7 cellular contexts compared by ENCODE assay signal in the genomic region with DNA sequence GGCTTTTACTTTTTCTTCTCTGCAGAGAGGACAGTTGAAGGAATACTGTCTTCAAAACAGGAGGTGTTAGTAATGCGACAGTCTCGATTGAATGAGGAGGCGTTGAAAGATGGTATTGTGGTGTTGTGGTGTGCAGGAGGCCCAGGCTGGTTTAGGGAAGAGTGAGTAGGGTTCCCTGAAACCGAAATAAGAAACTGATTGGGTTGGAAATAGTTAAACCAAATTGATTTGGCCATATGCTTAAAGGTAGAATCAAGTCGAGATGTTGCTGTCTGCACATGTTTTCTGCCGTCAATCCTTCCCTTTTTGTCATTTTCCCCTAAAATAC. TPM values are rescaled to one million over a fixed set of nuclear protein-coding genes. Genes with fewer than 3 reads are reported as not detected.
DNase-seq lines count a peak whose midpoint lies in the region; ATAC-seq, FAIRE-seq and TF ChIP-seq lines count a peak whose summit lies in the region.

No MANE protein-coding gene starts in this region.

- peaks cover 53% of the 10 kb centered on the region for H3K4me1 Mint-ChIP-seq in activated naive CD8-positive, alpha-beta T cell (ENCODE audit: low read depth)

- FAIRE-seq in GM18507 (lab: Jason Lieb, UNC), result peak; percentile 87

- TF ChIP-seq CTCF in LNCaP clone FGC (IDR thresholded peaks at IDR 0.05; ENCODE audit: control insufficient read depth, extremely low read depth, insufficient read depth) (no peak), kidney epithelial cell (IDR thresholded peaks at IDR 0.05; ENCODE audit: insufficient read depth, low read length, poor library complexity, severe bottlenecking) (no peak)

- H3K4me3 ChIP-seq in LNCaP clone FGC (ENCODE audit: low read depth, low read length), result peak overlapping the region; percentile 69
- H3K4me3 ChIP-seq in kidney epithelial cell (ENCODE audit: low read depth, low read length), result peak overlapping the region; percentile 62

- ATAC-seq in esophagus mucosa (no peak), HG02981 (IDR thresholded peaks at IDR 0.05; ENCODE audit: unreplicated experiment) (no peak)

- H3K4me3 Mint-ChIP-seq in activated naive CD8-positive, alpha-beta T cell, result peak overlapping the region; percentile 95

- DNase-seq in GM18507 (ENCODE audit: extremely low spot score, insufficient read length, low read depth) (no peak), LNCaP clone FGC (ENCODE audit: low read depth) (no peak), kidney epithelial cell (ENCODE audit: low read depth) (no peak)
- peak; percentile 48 for DNase-seq in stimulated activated CD8-positive, alpha-beta memory T cell treated with anti-CD3 and anti-CD28 coated beads, Interleukin-4, amount 100 ng/mL, for 48 hours

- H3K36me3 Mint-ChIP-seq in activated naive CD8-positive, alpha-beta T cell, result peaks cover 5% of the 10 kb centered on the region

- no peaks in the 10 kb centered on the region for H3K27me3 ChIP-seq in kidney epithelial cell (ENCODE audit: control insufficient read depth, insufficient read depth, low read length)

- H3K9me3 Mint-ChIP-seq in activated naive CD8-positive, alpha-beta T cell (ENCODE audit: low read depth), result no peaks in the 10 kb centered on the region

- H3K36me3 ChIP-seq in kidney epithelial cell (ENCODE audit: control insufficient read depth, insufficient read depth, low read length), result no peaks in the 10 kb centered on the region

- no peaks in the 10 kb centered on the region for H3K27me3 Mint-ChIP-seq in activated naive CD8-positive, alpha-beta T cell

- peak overlapping the region; percentile 100 for H3K27ac Mint-ChIP-seq in activated naive CD8-positive, alpha-beta T cell

RNA-seq across cellular contexts. Expression of a gene that starts 0.8 kb away (rescaled TPM):
- total RNA-seq in kidney epithelial cell (43.4 and 43.6 TPM in 2 replicates), esophagus mucosa (59.5 TPM)

RNA-seq across cellular contexts. Expression of a gene that starts 1.6 kb away (rescaled TPM):
- total RNA-seq in kidney epithelial cell (110 and 149 TPM in 2 replicates), esophagus mucosa (120 TPM)

RNA-seq across cellular contexts. Expression of a gene that starts 51.2 kb away (rescaled TPM):
- 11.3 and 12.9 TPM in 2 replicates for total RNA-seq in kidney epithelial cell
- 10.7 TPM for total RNA-seq in esophagus mucosa
